ENCODE assay signal across 1 cellular context in the genomic region with DNA sequence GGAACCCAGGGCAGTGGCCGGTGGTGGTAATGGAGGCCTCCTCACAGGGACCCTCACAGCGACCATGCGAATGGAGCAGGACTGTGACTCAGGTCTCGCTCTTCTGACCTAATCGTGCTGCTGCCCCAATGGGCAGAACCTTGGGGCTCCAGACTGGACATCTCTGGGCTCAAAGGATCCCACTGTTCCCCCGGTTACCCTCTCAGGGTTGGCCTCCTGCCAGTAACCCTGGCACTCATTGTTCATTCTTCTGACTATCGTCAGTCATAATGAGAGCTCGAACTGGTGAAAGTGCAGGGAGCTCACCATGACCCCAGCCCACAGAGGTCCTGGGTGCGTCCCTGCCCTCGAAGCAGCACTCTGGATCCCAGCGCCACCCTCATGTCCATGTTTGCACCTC.
TF ChIP-seq lines count a peak whose summit lies in the region.

No MANE protein-coding gene starts in this region.

TF ChIP-seq in H1, 55 proteins besides CTCF, POLR2A, EP300 and RAD21:
- TF ChIP-seq MAFK (IDR thresholded peaks at IDR 0.05; ENCODE audit: low read depth, low read length), result no peak
- TF ChIP-seq SUZ12 (IDR thresholded peaks at IDR 0.05; ENCODE audit: low read length), result no peak
- no peak for TF ChIP-seq HDAC6 (IDR thresholded peaks at IDR 0.05; ENCODE audit: low read depth, low read length)
- no peak for TF ChIP-seq PHF8 (conservative IDR thresholded peaks at IDR 0.05; ENCODE audit: low read depth, low read length)
- TF ChIP-seq GTF2F1 (IDR thresholded peaks at IDR 0.05; ENCODE audit: borderline replicate concordance, low read depth, low read length), result no peak
- TF ChIP-seq JUND (IDR thresholded peaks at IDR 0.05; ENCODE audit: low read length), result no peak
- TF ChIP-seq, protein P1, sequence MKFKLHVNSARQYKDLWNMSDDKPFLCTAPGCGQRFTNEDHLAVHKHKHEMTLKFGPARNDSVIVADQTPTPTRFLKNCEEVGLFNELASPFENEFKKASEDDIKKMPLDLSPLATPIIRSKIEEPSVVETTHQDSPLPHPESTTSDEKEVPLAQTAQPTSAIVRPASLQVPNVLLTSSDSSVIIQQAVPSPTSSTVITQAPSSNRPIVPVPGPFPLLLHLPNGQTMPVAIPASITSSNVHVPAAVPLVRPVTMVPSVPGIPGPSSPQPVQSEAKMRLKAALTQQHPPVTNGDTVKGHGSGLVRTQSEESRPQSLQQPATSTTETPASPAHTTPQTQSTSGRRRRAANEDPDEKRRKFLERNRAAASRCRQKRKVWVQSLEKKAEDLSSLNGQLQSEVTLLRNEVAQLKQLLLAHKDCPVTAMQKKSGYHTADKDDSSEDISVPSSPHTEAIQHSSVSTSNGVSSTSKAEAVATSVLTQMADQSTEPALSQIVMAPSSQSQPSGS (IDR thresholded peaks at IDR 0.05; ENCODE audit: low read length), result no peak
- TF ChIP-seq, protein P2, sequence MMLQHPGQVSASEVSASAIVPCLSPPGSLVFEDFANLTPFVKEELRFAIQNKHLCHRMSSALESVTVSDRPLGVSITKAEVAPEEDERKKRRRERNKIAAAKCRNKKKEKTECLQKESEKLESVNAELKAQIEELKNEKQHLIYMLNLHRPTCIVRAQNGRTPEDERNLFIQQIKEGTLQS (IDR thresholded peaks at IDR 0.05; ENCODE audit: insufficient read depth, low read depth, low read length), result no peak
- no peak for TF ChIP-seq FOSL1 (IDR thresholded peaks at IDR 0.05; ENCODE audit: insufficient read depth, low read depth, low read length)
- TF ChIP-seq NANOG (IDR thresholded peaks at IDR 0.05; ENCODE audit: insufficient read depth, low read depth, low read length, poor library complexity, severe bottlenecking), result no peak
- TF ChIP-seq SIN3A (conservative IDR thresholded peaks at IDR 0.05 in 1 of 2, IDR thresholded peaks at IDR 0.05 in 1 of 2; ENCODE audit: low read depth in 1 of 2, low read length in 2 of 2), result no peak
- TF ChIP-seq ZNF274 (IDR thresholded peaks at IDR 0.05; ENCODE audit: borderline replicate concordance, extremely low read depth, low read length), result no peak
- no peak for TF ChIP-seq EGR1 (IDR thresholded peaks at IDR 0.05; ENCODE audit: borderline replicate concordance, low read depth, low read length)
